ENCODE assay signal across 8 cellular contexts in the genomic region with DNA sequence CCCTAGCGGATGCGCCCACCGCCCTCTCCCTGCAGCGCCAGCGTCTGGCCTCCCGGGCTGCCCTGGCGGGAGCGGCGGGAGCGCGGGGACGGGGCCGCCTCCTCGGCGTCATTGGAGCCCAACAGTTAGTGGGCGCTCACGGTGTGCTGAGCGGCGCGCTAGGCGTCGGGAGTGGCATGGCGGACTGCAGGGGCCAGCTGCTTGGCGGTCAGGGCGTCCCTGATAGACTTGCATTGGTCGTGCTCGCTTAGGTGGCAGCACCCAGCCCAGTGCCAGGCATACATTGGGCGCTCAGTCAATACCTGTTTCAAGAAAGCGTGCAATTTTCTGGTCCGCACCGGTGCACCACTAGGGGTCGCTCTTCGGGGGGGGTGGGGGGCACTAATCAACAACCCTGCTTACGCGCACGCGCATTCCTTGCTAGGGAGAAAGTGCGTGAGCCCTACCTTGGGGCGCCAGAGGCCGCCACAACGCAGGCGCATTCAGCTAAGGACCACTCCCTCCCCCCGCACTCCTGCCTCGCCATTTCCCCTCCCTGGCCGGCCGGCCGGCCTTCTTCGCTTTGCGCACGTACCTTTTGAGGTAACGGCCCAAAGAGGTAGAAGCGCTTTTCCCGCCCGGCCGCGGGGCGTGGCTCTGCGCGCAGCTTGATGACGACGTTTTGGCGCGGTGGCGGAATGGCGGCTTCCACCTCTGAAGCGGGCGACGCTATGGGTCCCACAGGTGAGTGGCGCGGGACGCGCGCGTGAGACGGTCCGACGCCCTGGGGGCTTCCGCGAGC. TPM values are rescaled to one million over a fixed set of nuclear protein-coding genes. Genes with fewer than 3 reads are reported as not detected.
A peak's percentile ranks its signal among the peaks of the same experiment; 100 is the strongest.
DNase-seq lines count a peak whose midpoint lies in the region; ATAC-seq and TF ChIP-seq lines count a peak whose summit lies in the region.

No MANE protein-coding gene starts in this region.

- peak; percentile 59 for ATAC-seq in HG02884 (IDR thresholded peaks at IDR 0.05; ENCODE audit: unreplicated experiment)
- peak; percentile 73 to 77 (median 75) for ATAC-seq in T-cell (replicated peaks in 1 of 4)

- H3K4me3 Mint-ChIP-seq in T-cell (peak overlapping the region; percentile 94 to 96 (median 95)), progenitor cell of endocrine pancreas (ENCODE audit: low read depth) (peak overlapping the region; percentile 98)

- peak overlapping the region; percentile 97 for H3K27ac ChIP-seq in left ventricle myocardium inferior (replicated peaks)

- H3K36me3 ChIP-seq in left ventricle myocardium inferior = no peaks in the 10 kb centered on the region

- peak; percentile 75 for TF ChIP-seq CTCF in left ventricle myocardium inferior (IDR thresholded peaks at IDR 0.05; ENCODE audit: borderline replicate concordance)
- TF ChIP-seq CTCF in progenitor cell of endocrine pancreas (IDR thresholded peaks at IDR 0.05; ENCODE audit: unreplicated experiment) = peak; percentile 67

- H3K27ac Mint-ChIP-seq in T-cell = peak overlapping the region; percentile 95 to 98
- peak overlapping the region; percentile 99 for H3K27ac Mint-ChIP-seq in progenitor cell of endocrine pancreas

- H3K27me3 ChIP-seq in left ventricle myocardium inferior (ENCODE audit: low read depth) = no peaks in the 10 kb centered on the region

- H3K9me3 Mint-ChIP-seq in T-cell (no peaks in the 10 kb centered on the region), progenitor cell of endocrine pancreas (ENCODE audit: low read depth) (no peaks in the 10 kb centered on the region)

- H3K4me1 Mint-ChIP-seq in T-cell (peaks cover 44 to 54% (median 53%) of the 10 kb centered on the region in 3 donors), progenitor cell of endocrine pancreas (ENCODE audit: low read depth) (peaks cover 10% of the 10 kb centered on the region)

- intact Hi-C loops in left ventricle myocardium inferior (cut with micrococcal nuclease) = no loop called here

- DNase-seq in NCI-H146 (lab: John Stamatoyannopoulos, UW) (peak; percentile 99), T-cell (peak; percentile 84 to 95 (median 90)), amniotic epithelial cell (ENCODE audit: low read depth) (peak; percentile 88), left ventricle myocardium inferior (peak; percentile 91), progenitor cell of endocrine pancreas (ENCODE audit: low spot score, unreplicated experiment) (peak; percentile 92), ureter (ENCODE audit: low spot score) (peak; percentile 94)

- peak overlapping the region; percentile 83 for H3K4me3 ChIP-seq in left ventricle myocardium inferior

- no peaks in the 10 kb centered on the region for H3K27me3 Mint-ChIP-seq in T-cell
- H3K27me3 Mint-ChIP-seq in progenitor cell of endocrine pancreas = no peaks in the 10 kb centered on the region

- TF ChIP-seq POLR2A in GM15510 (IDR thresholded peaks at IDR 0.05; ENCODE audit: borderline replicate concordance, extremely low read depth, insufficient read length) = peak; percentile 60

- no peaks in the 10 kb centered on the region for H3K9me3 ChIP-seq in left ventricle myocardium inferior (replicated peaks)

- peaks cover 74% of the 10 kb centered on the region for H3K4me1 ChIP-seq in left ventricle myocardium inferior

- POLR2A ChIA-PET in T-cell (lab: Charles Lee) = interaction anchor here (0.5 to 0.6 kb wide), 2 partner anchors 10 to 431 kb away, joined by 3 to 4 read pairs; no protein-coding TSS in a partner anchor

- H3K36me3 Mint-ChIP-seq in T-cell (peaks cover 4% of the 10 kb centered on the region), progenitor cell of endocrine pancreas (ENCODE audit: insufficient read depth) (peaks cover 4% of the 10 kb centered on the region)

- CTCF ChIA-PET in T-cell (lab: Charles Lee) = interaction anchor here (0.6 to 1.4 kb wide), 8 partner anchors 10 to 1311 kb away, joined by 3 to 13 read pairs (median 3); a partner anchor contains a TSS

RNA-seq across cellular contexts. Expression of a gene that starts 0.4 kb away (rescaled TPM):
- 100 to 1,000 TPM in 2 of 5 donors, 10 to 100 TPM in 3; 70.1 to 215 (median 89.1) TPM for total RNA-seq in T-cell
- total RNA-seq in left ventricle myocardium inferior = 217 TPM
- 69.5 and 84.9 TPM in 2 replicates for total RNA-seq in progenitor cell of endocrine pancreas
- 59.1 TPM for total RNA-seq in ureter

RNA-seq across cellular contexts. Expression of a gene that starts 16.7 kb away (rescaled TPM):
- not detected for total RNA-seq in T-cell
- 86.3 TPM for total RNA-seq in left ventricle myocardium inferior
- total RNA-seq in progenitor cell of endocrine pancreas = not detected in 2 replicates
- total RNA-seq in ureter = not detected

RNA-seq across cellular contexts. Expression of a gene that starts 35.1 kb away (rescaled TPM):
- total RNA-seq in T-cell (1 to 10 TPM in 4 of 5 donors, under 1 TPM in 1; 0.90 to 4.0 (median 2.3) TPM), left ventricle myocardium inferior (1.1 TPM), progenitor cell of endocrine pancreas (11.8 and 12.5 TPM in 2 replicates), ureter (2.0 TPM)

Comparison
In these comparisons a context has a peak if more than half of its experiments do, and no peak if none do; other contexts are left out.
1. Peak in every context shown above with its lines: DNase-seq, ATAC-seq, H3K4me3 ChIP-seq and H3K27ac ChIP-seq.
2. RNA of a gene that starts 16.7 kb away (total RNA-seq): 86.3 TPM in left ventricle myocardium inferior (single experiment); not detected in T-cell, not detected in progenitor cell of endocrine pancreas and not detected in ureter (single experiment); every median in the first group is over 10 times any median in the second.